22 cellular contexts compared by ENCODE assay signal in genomic region chr1:192632188-192632587, GRCh38. TPM values are rescaled to one million over a fixed set of nuclear protein-coding genes. Genes with fewer than 3 reads are reported as not detected.
"Had no signal": no experiment of that assay in that cellular context is flagged by ENCODE, and none has a peak within 500 bp of the region (broad histone marks: within the 10 kb centered on the region; RNA-seq: fewer than 3 reads in every experiment).

No MANE protein-coding gene starts in this region.

- H3K4me1 Mint-ChIP-seq: activated CD4-positive, alpha-beta T cell treated with anti-CD3 and anti-CD28 coated beads, Interleukin-2, amount 10 ng/mL, durations not matched to agents 7 days and 5 days; activated naive CD8-positive, alpha-beta T cell treated with anti-CD3 and anti-CD28 coated beads, Interleukin-2, amount 10 ng/mL, durations not matched to agents 7 days and 5 days had no signal

- H3K9me3 ChIP-seq: esophagus muscularis mucosa, left ventricle myocardium inferior, prostate gland, tibial artery, vagina had no signal

- H3K27ac ChIP-seq: esophagus muscularis mucosa, left ventricle myocardium inferior, prostate gland, skin epidermis, tibial artery, vagina had no signal

- H3K4me3 ChIP-seq: esophagus muscularis mucosa, left ventricle myocardium inferior, prostate gland, skin epidermis, tibial artery, vagina had no signal

- H3K36me3 Mint-ChIP-seq: activated naive CD8-positive, alpha-beta T cell treated with anti-CD3 and anti-CD28 coated beads, Interleukin-2, amount 10 ng/mL, durations not matched to agents 7 days and 5 days; memory B cell had no signal

- H3K27me3 ChIP-seq: esophagus muscularis mucosa, tibial artery, vagina had no signal

- ATAC-seq: right cardiac atrium had no signal

- H3K9me3 Mint-ChIP-seq: activated B cell treated with CpG ODN at 0.5 μM for 24 hours; activated CD4-positive, alpha-beta T cell treated with anti-CD3 and anti-CD28 coated beads, Interleukin-2, amount 10 ng/mL, durations not matched to agents 7 days and 5 days; activated naive CD8-positive, alpha-beta T cell treated with anti-CD3 and anti-CD28 coated beads, Interleukin-2, amount 10 ng/mL, durations not matched to agents 7 days and 5 days; memory B cell had no signal

- H3K4me3 Mint-ChIP-seq: activated B cell treated with CpG ODN at 0.5 μM for 24 hours; activated CD4-positive, alpha-beta T cell treated with anti-CD3 and anti-CD28 coated beads, Interleukin-2, amount 10 ng/mL, durations not matched to agents 7 days and 5 days; activated naive CD8-positive, alpha-beta T cell treated with anti-CD3 and anti-CD28 coated beads, Interleukin-2, amount 10 ng/mL, durations not matched to agents 7 days and 5 days; memory B cell had no signal

- DNase-seq: activated B cell treated with CpG ODN at 0.5 μM for 24 hours; activated CD4-positive, alpha-beta T cell treated with anti-CD3 and anti-CD28 coated beads, Interleukin-2, amount 10 ng/mL, durations not matched to agents 7 days and 5 days; activated CD8-positive, alpha-beta memory T cell treated with anti-CD3 and anti-CD28 coated beads for 24 hours; activated naive CD8-positive, alpha-beta T cell treated with anti-CD3 and anti-CD28 coated beads, Interleukin-2, amount 10 ng/mL, durations not matched to agents 7 days and 5 days; aorta; effector CD4-positive, alpha-beta T cell; hippocampal formation; left ventricle myocardium inferior; right cardiac atrium; stimulated activated CD4-positive, alpha-beta T cell treated with anti-CD3 and anti-CD28 coated beads, Interleukin-4, amount 100 ng/mL, for 24 hours; stimulated activated naive CD4-positive, alpha-beta T cell; T-helper 2 cell; tibial artery had no signal

- H3K36me3 ChIP-seq: esophagus muscularis mucosa, left ventricle myocardium inferior, prostate gland, tibial artery, vagina had no signal

- H3K4me1 ChIP-seq: prostate gland, vagina had no signal

- H3K27ac Mint-ChIP-seq: activated B cell treated with CpG ODN at 0.5 μM for 24 hours; activated CD4-positive, alpha-beta T cell treated with anti-CD3 and anti-CD28 coated beads, Interleukin-2, amount 10 ng/mL, durations not matched to agents 7 days and 5 days; activated naive CD8-positive, alpha-beta T cell treated with anti-CD3 and anti-CD28 coated beads, Interleukin-2, amount 10 ng/mL, durations not matched to agents 7 days and 5 days; memory B cell had no signal

RNA-seq across cellular contexts. Expression of gene RGS13, which starts 3.8 kb away (rescaled TPM):
- total RNA-seq: activated CD4-positive, alpha-beta T cell treated with anti-CD3 and anti-CD28 coated beads, Interleukin-2, amount 10 ng/mL, durations not matched to agents 7 days and 5 days; glomerular endothelial cell; kidney epithelial cell; osteoblast; prostate gland had no signal
- polyA plus RNA-seq: neural cell had no signal

RNA-seq across cellular contexts. Expression of gene RGS1, which starts 56.6 kb away (rescaled TPM):
- total RNA-seq: glomerular endothelial cell, kidney epithelial cell, osteoblast had no signal
- polyA plus RNA-seq: neural cell had no signal
